Comparison of ENCODE assay signal across 1 cellular context in the genomic region with DNA sequence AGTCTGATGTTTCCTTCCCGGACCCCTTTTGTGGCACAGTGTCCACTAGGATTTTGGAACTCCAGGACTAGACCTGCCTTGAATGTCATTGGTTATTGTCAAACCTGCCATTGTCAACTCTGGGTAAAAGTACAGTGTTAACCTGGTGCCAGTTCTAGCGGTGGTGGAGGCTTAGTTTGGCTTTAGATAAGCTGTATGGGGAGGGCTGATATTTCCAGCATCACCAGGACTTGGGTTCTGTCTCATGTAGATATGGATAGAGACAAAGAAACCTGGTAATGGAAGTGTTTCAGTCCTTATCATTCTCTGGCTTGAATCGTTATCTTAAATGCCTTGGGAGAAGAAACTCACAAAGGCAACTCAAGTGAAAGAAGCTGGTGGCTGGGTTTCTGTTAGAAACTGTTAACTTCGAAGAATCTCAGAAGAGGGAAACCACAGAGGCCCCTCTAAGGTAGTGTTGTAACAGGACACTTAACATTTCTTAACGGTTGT.
TF ChIP-seq lines count a peak whose summit lies in the region.

No MANE protein-coding gene starts in this region.

TF ChIP-seq in K562, 482 proteins besides CTCF, POLR2A, EP300 and RAD21 (continued from another document and continues in another):
- TF ChIP-seq, protein P1, sequence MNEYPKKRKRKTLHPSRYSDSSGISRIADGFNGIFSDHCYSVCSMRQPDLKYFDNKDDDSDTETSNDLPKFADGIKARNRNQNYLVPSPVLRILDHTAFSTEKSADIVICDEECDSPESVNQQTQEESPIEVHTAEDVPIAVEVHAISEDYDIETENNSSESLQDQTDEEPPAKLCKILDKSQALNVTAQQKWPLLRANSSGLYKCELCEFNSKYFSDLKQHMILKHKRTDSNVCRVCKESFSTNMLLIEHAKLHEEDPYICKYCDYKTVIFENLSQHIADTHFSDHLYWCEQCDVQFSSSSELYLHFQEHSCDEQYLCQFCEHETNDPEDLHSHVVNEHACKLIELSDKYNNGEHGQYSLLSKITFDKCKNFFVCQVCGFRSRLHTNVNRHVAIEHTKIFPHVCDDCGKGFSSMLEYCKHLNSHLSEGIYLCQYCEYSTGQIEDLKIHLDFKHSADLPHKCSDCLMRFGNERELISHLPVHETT (CRISPR knock-in tag; conservative IDR thresholded peaks at IDR 0.05 in 1 of 2, IDR thresholded peaks at IDR 0.05 in 1 of 2): peak in 1 of 2 experiments; percentile 81; a peak in 2 of 4 replicates
- TF ChIP-seq KLF13 (tag; IDR thresholded peaks at IDR 0.05; ENCODE audit: borderline replicate concordance, low read depth): no peak
- TF ChIP-seq MYBL2 (IDR thresholded peaks at IDR 0.05; ENCODE audit: low read depth): no peak; the same call in 1 of the 2 replicates
- TF ChIP-seq MYBL2 (CRISPR knock-in tag; IDR thresholded peaks at IDR 0.05; ENCODE audit: borderline replicate concordance): no peak
- TF ChIP-seq, protein P2, sequence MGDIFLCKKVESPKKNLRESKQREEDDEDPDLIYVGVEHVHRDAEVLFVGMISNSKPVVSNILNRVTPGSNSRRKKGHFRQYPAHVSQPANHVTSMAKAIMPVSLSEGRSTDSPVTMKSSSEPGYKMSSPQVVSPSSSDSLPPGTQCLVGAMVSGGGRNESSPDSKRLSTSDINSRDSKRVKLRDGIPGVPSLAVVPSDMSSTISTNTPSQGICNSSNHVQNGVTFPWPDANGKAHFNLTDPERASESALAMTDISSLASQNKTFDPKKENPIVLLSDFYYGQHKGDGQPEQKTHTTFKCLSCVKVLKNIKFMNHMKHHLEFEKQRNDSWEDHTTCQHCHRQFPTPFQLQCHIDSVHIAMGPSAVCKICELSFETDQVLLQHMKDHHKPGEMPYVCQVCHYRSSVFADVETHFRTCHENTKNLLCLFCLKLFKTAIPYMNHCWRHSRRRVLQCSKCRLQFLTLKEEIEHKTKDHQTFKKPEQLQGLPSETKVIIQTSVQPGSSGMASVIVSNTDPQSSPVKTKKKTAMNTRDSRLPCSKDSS (IDR thresholded peaks at IDR 0.05; ENCODE audit: low read depth, partially characterized antibody): no peak
- TF ChIP-seq, protein P3, sequence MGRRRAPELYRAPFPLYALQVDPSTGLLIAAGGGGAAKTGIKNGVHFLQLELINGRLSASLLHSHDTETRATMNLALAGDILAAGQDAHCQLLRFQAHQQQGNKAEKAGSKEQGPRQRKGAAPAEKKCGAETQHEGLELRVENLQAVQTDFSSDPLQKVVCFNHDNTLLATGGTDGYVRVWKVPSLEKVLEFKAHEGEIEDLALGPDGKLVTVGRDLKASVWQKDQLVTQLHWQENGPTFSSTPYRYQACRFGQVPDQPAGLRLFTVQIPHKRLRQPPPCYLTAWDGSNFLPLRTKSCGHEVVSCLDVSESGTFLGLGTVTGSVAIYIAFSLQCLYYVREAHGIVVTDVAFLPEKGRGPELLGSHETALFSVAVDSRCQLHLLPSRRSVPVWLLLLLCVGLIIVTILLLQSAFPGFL (CRISPR knock-in tag; IDR thresholded peaks at IDR 0.05): no peak
- no peak for TF ChIP-seq U2AF1 (optimal IDR thresholded peaks at IDR 0.05; ENCODE audit: low read depth, low read length)
- TF ChIP-seq ZFX (CRISPR knock-in tag; IDR thresholded peaks at IDR 0.05): no peak
- TF ChIP-seq, protein P4, sequence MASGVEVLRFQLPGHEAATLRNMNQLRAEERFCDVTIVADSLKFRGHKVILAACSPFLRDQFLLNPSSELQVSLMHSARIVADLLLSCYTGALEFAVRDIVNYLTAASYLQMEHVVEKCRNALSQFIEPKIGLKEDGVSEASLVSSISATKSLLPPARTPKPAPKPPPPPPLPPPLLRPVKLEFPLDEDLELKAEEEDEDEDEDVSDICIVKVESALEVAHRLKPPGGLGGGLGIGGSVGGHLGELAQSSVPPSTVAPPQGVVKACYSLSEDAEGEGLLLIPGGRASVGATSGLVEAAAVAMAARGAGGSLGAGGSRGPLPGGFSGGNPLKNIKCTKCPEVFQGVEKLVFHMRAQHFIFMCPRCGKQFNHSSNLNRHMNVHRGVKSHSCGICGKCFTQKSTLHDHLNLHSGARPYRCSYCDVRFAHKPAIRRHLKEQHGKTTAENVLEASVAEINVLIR (CRISPR knock-in tag; IDR thresholded peaks at IDR 0.05): peak; percentile 54; the same call in 1 of the 2 replicates
- TF ChIP-seq, protein P5, sequence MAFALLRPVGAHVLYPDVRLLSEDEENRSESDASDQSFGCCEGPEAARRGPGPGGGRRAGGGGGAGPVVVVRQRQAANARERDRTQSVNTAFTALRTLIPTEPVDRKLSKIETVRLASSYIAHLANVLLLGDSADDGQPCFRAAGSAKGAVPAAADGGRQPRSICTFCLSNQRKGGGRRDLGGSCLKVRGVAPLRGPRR (CRISPR knock-in tag; IDR thresholded peaks at IDR 0.05): 0 out of 2 replicates have a peak, but pooled peaks have one; percentile 75
- TF ChIP-seq FOSL1 (tag; conservative IDR thresholded peaks at IDR 0.05): peak; percentile 77
- TF ChIP-seq, protein P6, sequence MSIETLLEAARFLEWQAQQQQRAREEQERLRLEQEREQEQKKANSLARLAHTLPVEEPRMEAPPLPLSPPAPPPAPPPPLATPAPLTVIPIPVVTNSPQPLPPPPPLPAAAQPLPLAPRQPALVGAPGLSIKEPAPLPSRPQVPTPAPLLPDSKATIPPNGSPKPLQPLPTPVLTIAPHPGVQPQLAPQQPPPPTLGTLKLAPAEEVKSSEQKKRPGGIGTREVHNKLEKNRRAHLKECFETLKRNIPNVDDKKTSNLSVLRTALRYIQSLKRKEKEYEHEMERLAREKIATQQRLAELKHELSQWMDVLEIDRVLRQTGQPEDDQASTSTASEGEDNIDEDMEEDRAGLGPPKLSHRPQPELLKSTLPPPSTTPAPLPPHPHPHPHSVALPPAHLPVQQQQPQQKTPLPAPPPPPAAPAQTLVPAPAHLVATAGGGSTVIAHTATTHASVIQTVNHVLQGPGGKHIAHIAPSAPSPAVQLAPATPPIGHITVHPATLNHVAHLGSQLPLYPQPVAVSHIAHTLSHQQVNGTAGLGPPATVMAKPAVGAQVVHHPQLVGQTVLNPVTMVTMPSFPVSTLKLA (conservative IDR thresholded peaks at IDR 0.05): peak; percentile 42 to 70; a peak in 2 of 4 replicates
- TF ChIP-seq PCBP1 (IDR thresholded peaks at IDR 0.05; ENCODE audit: low read depth, low read length, poor library complexity, severe bottlenecking): no peak
- no peak for TF ChIP-seq ZFP30 (CRISPR knock-in tag; IDR thresholded peaks at IDR 0.05; ENCODE audit: borderline replicate concordance)
- TF ChIP-seq, protein P7, sequence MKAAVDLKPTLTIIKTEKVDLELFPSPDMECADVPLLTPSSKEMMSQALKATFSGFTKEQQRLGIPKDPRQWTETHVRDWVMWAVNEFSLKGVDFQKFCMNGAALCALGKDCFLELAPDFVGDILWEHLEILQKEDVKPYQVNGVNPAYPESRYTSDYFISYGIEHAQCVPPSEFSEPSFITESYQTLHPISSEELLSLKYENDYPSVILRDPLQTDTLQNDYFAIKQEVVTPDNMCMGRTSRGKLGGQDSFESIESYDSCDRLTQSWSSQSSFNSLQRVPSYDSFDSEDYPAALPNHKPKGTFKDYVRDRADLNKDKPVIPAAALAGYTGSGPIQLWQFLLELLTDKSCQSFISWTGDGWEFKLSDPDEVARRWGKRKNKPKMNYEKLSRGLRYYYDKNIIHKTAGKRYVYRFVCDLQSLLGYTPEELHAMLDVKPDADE (conservative IDR thresholded peaks at IDR 0.05; ENCODE audit: control insufficient read depth, low read depth, low read length): no peak
- no peak for TF ChIP-seq FOS (IDR thresholded peaks at IDR 0.05; ENCODE audit: extremely low read depth, insufficient read length)
- TF ChIP-seq FOXK1 (CRISPR knock-in tag; IDR thresholded peaks at IDR 0.05; ENCODE audit: borderline replicate concordance): no peak
- TF ChIP-seq IRF2 (CRISPR knock-in tag; IDR thresholded peaks at IDR 0.05): no peak
- TF ChIP-seq MCM2 (IDR thresholded peaks at IDR 0.05; ENCODE audit: low read depth): no peak
- TF ChIP-seq, protein P8, sequence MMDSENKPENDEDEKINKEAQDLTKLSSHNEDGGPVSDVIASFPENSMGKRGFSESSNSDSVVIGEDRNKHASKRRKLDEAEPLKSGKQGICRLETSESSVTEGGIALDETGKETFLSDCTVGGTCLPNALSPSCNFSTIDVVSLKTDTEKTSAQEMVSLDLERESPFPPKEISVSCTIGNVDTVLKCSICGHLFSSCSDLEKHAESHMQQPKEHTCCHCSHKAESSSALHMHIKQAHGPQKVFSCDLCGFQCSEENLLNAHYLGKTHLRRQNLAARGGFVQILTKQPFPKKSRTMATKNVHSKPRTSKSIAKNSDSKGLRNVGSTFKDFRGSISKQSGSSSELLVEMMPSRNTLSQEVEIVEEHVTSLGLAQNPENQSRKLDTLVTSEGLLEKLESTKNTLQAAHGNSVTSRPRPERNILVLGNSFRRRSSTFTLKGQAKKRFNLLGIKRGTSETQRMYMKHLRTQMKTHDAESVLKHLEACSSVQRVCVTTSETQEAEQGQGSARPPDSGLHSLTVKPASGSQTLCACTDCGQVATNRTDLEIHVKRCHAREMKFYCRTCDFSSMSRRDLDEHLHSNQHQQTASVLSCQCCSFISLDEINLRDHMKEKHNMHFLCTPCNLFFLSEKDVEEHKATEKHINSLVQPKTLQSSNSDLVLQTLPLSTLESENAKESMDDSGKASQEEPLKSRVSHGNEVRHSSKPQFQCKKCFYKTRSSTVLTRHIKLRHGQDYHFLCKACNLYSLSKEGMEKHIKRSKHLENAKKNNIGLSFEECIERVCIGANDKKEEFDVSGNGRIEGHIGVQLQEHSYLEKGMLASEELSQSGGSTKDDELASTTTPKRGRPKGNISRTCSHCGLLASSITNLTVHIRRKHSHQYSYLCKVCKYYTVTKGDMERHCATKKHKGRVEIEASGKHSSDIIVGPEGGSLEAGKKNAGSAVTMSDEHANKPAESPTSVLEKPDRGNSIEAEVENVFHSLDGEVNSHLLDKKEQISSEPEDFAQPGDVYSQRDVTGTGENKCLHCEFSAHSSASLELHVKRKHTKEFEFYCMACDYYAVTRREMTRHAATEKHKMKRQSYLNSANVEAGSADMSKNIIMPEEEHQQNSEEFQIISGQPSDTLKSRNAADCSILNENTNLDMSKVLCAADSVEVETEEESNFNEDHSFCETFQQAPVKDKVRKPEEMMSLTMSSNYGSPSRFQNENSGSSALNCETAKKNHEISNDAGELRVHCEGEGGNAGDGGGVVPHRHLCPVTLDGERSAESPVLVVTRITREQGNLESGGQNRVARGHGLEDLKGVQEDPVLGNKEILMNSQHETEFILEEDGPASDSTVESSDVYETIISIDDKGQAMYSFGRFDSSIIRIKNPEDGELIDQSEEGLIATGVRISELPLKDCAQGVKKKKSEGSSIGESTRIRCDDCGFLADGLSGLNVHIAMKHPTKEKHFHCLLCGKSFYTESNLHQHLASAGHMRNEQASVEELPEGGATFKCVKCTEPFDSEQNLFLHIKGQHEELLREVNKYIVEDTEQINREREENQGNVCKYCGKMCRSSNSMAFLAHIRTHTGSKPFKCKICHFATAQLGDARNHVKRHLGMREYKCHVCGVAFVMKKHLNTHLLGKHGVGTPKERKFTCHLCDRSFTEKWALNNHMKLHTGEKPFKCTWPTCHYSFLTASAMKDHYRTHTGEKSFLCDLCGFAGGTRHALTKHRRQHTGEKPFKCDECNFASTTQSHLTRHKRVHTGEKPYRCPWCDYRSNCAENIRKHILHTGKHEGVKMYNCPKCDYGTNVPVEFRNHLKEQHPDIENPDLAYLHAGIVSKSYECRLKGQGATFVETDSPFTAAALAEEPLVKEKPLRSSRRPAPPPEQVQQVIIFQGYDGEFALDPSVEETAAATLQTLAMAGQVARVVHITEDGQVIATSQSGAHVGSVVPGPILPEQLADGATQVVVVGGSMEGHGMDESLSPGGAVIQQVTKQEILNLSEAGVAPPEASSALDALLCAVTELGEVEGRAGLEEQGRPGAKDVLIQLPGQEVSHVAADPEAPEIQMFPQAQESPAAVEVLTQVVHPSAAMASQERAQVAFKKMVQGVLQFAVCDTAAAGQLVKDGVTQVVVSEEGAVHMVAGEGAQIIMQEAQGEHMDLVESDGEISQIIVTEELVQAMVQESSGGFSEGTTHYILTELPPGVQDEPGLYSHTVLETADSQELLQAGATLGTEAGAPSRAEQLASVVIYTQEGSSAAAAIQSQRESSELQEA (IDR thresholded peaks at IDR 0.05; ENCODE audit: low read depth): no peak
- no peak for TF ChIP-seq PHF21A (IDR thresholded peaks at IDR 0.05; ENCODE audit: borderline replicate concordance, low read depth)
- TF ChIP-seq MCM5 (IDR thresholded peaks at IDR 0.05; ENCODE audit: low read depth): no peak
- TF ChIP-seq HNRNPLL (IDR thresholded peaks at IDR 0.05; ENCODE audit: low read depth, low read length, poor library complexity, severe bottlenecking): no peak
- TF ChIP-seq, protein P9, sequence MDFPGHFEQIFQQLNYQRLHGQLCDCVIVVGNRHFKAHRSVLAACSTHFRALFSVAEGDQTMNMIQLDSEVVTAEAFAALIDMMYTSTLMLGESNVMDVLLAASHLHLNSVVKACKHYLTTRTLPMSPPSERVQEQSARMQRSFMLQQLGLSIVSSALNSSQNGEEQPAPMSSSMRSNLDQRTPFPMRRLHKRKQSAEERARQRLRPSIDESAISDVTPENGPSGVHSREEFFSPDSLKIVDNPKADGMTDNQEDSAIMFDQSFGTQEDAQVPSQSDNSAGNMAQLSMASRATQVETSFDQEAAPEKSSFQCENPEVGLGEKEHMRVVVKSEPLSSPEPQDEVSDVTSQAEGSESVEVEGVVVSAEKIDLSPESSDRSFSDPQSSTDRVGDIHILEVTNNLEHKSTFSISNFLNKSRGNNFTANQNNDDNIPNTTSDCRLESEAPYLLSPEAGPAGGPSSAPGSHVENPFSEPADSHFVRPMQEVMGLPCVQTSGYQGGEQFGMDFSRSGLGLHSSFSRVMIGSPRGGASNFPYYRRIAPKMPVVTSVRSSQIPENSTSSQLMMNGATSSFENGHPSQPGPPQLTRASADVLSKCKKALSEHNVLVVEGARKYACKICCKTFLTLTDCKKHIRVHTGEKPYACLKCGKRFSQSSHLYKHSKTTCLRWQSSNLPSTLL (IDR thresholded peaks at IDR 0.05): no peak
- no peak; the same call in 1 of the 2 replicates for TF ChIP-seq HSF4 (CRISPR knock-in tag; IDR thresholded peaks at IDR 0.05; ENCODE audit: borderline replicate concordance)
- TF ChIP-seq ZNF316 (IDR thresholded peaks at IDR 0.05): no peak
- TF ChIP-seq, protein P10, sequence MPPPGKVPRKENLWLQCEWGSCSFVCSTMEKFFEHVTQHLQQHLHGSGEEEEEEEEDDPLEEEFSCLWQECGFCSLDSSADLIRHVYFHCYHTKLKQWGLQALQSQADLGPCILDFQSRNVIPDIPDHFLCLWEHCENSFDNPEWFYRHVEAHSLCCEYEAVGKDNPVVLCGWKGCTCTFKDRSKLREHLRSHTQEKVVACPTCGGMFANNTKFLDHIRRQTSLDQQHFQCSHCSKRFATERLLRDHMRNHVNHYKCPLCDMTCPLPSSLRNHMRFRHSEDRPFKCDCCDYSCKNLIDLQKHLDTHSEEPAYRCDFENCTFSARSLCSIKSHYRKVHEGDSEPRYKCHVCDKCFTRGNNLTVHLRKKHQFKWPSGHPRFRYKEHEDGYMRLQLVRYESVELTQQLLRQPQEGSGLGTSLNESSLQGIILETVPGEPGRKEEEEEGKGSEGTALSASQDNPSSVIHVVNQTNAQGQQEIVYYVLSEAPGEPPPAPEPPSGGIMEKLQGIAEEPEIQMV (tag; conservative IDR thresholded peaks at IDR 0.05; ENCODE audit: low read depth): no peak
- TF ChIP-seq MAFK (IDR thresholded peaks at IDR 0.05; ENCODE audit: low read length): no peak
- TF ChIP-seq CXXC5 (CRISPR knock-in tag; IDR thresholded peaks at IDR 0.05): peak; percentile 77
- TF ChIP-seq, protein P11, sequence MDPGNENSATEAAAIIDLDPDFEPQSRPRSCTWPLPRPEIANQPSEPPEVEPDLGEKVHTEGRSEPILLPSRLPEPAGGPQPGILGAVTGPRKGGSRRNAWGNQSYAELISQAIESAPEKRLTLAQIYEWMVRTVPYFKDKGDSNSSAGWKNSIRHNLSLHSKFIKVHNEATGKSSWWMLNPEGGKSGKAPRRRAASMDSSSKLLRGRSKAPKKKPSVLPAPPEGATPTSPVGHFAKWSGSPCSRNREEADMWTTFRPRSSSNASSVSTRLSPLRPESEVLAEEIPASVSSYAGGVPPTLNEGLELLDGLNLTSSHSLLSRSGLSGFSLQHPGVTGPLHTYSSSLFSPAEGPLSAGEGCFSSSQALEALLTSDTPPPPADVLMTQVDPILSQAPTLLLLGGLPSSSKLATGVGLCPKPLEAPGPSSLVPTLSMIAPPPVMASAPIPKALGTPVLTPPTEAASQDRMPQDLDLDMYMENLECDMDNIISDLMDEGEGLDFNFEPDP (CRISPR knock-in tag; IDR thresholded peaks at IDR 0.05): no peak
